10 cellular contexts compared by ENCODE assay signal in genomic region chr2:115161531-115162453, GRCh38.
DNase-seq lines count a peak whose midpoint lies in the region; ATAC-seq and TF ChIP-seq lines count a peak whose summit lies in the region.
"Had no signal": no experiment of that assay in that cellular context is flagged by ENCODE, and none has a peak within 500 bp of the region (broad histone marks: within the 10 kb centered on the region; RNA-seq: fewer than 3 reads in every experiment).

No MANE protein-coding gene starts in this region.

- H3K27ac Mint-ChIP-seq in activated naive CD4-positive, alpha-beta T cell treated with anti-CD3 and anti-CD28 coated beads, Interleukin-2, amount 50 U/mL, for 72 hours: no peak overlapping the region
- H3K27ac Mint-ChIP-seq: stimulated activated effector memory CD8-positive, alpha-beta T cell treated with anti-CD3 and anti-CD28 coated beads, Interleukin-12 subunit alpha, Interleukin-12 subunit beta, amount 100 ng/mL, for 72 hours had no signal

- H3K36me3 ChIP-seq in ES-I3 (ENCODE audit: insufficient read depth, low read length) (no peaks in the 10 kb centered on the region), left ventricle myocardium inferior (no peaks in the 10 kb centered on the region), parathyroid adenoma (ENCODE audit: control insufficient read depth, insufficient read depth, low read length) (no peaks in the 10 kb centered on the region)

- H3K79me2 ChIP-seq in parathyroid adenoma: no peaks in the 10 kb centered on the region

- peaks cover 64% of the 10 kb centered on the region for H3K27me3 ChIP-seq in left ventricle myocardium inferior (ENCODE audit: low read depth)
- H3K27me3 ChIP-seq in parathyroid adenoma (ENCODE audit: control insufficient read depth, insufficient read depth, low read length): no peaks in the 10 kb centered on the region

- peak overlapping the region; percentile 56 for H3K4me3 ChIP-seq in left ventricle myocardium inferior
- no peak overlapping the region for H3K4me3 ChIP-seq in parathyroid adenoma (ENCODE audit: low read depth, low read length)

- H3K36me3 Mint-ChIP-seq in activated naive CD4-positive, alpha-beta T cell treated with anti-CD3 and anti-CD28 coated beads, Interleukin-2, amount 50 U/mL, for 72 hours: peaks cover 6 to 19% of the 10 kb centered on the region in 2 donors
- H3K36me3 Mint-ChIP-seq: stimulated activated effector memory CD8-positive, alpha-beta T cell treated with anti-CD3 and anti-CD28 coated beads, Interleukin-12 subunit alpha, Interleukin-12 subunit beta, amount 100 ng/mL, for 72 hours had no signal

- intact Hi-C loops in left ventricle myocardium inferior (cut with micrococcal nuclease): no loop called here

- H3K9ac ChIP-seq in ES-I3 (ENCODE audit: low read depth, low read length) (peak overlapping the region; percentile 70), parathyroid adenoma (no peak overlapping the region)

- no peak overlapping the region for H2AFZ ChIP-seq in parathyroid adenoma

- DNase-seq in NCI-H2196 (lab: John Stamatoyannopoulos, UW; ENCODE audit: unreplicated experiment) (peak; percentile 75), left ventricle myocardium inferior (no peak), globus pallidus (ENCODE audit: low spot score) (no peak)
- no peak for DNase-seq in activated naive CD4-positive, alpha-beta T cell treated with anti-CD3 and anti-CD28 coated beads, Interleukin-2, amount 50 U/mL, for 72 hours (ENCODE audit: low spot score in 2 of 2)
- no peak for DNase-seq in stimulated activated CD4-positive, alpha-beta T cell treated with anti-CD3 and anti-CD28 coated beads, Interleukin-2, amount 100 ng/mL, for 24 hours

- H3K27ac ChIP-seq in left ventricle myocardium inferior (replicated peaks): no peak overlapping the region
- no peak overlapping the region for H3K27ac ChIP-seq in parathyroid adenoma
- H3K27ac ChIP-seq: RWPE1 had no signal

- H3K9me3 ChIP-seq in ES-I3 (ENCODE audit: control insufficient read depth, insufficient read depth, low read length) (no peaks in the 10 kb centered on the region; the same call in 1 of the 2 replicates), left ventricle myocardium inferior (replicated peaks) (no peaks in the 10 kb centered on the region), parathyroid adenoma (ENCODE audit: control insufficient read depth, low read length) (no peaks in the 10 kb centered on the region)

- H3K4me2 ChIP-seq in parathyroid adenoma (ENCODE audit: low read length): peak overlapping the region; percentile 44

- H3K4me1 ChIP-seq in ES-I3 (ENCODE audit: insufficient read depth, low read length) (no peaks in the 10 kb centered on the region), left ventricle myocardium inferior (peaks cover 9% of the 10 kb centered on the region), parathyroid adenoma (no peaks in the 10 kb centered on the region)

- TF ChIP-seq CTCF in left ventricle myocardium inferior (IDR thresholded peaks at IDR 0.05; ENCODE audit: borderline replicate concordance) (no peak), parathyroid adenoma (IDR thresholded peaks at IDR 0.05) (no peak)

- peaks cover 3 to 4% of the 10 kb centered on the region in 2 donors for H3K9me3 Mint-ChIP-seq in activated naive CD4-positive, alpha-beta T cell treated with anti-CD3 and anti-CD28 coated beads, Interleukin-2, amount 50 U/mL, for 72 hours

- ATAC-seq in activated naive CD4-positive, alpha-beta T cell treated with anti-CD3 and anti-CD28 coated beads, Interleukin-2, amount 50 U/mL, for 72 hours: no peak
- ATAC-seq in GM18861 (IDR thresholded peaks at IDR 0.05; ENCODE audit: unreplicated experiment): no peak
- ATAC-seq: stimulated activated effector memory CD8-positive, alpha-beta T cell treated with anti-CD3 and anti-CD28 coated beads, Interleukin-12 subunit alpha, Interleukin-12 subunit beta, amount 100 ng/mL, for 72 hours had no signal
